ENCODE assay signal across 8 cellular contexts in the genomic region with DNA sequence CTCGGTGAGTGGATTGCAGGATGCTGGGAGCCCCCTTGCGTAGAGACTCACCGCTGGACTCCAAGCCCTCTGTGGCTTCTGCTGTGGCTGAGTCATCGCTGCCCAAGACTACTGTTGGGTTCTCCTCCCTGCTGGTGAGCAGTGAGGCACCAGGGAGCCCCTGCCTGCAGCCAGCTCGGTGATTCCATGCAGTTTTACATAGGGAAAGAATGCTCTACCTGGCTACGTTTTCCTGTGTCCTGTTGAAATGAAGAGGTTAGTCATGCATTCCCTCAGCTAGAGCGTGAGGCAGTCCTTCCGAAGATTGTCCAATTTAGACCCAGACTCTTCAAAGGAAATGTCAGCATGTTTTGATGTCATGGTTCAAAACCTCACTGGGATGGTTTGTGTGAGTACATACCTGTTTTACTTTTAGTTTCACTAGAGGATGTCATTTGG. TPM values are rescaled to one million over a fixed set of nuclear protein-coding genes. Genes with fewer than 3 reads are reported as not detected.
A peak's percentile ranks its signal among the peaks of the same experiment; 100 is the strongest.
DNase-seq lines count a peak whose midpoint lies in the region; ATAC-seq lines count a peak whose summit lies in the region.

No MANE protein-coding gene starts in this region.

- H3K36me3 ChIP-seq in mesendoderm (ENCODE audit: control insufficient read depth, insufficient read depth, low read length) = no peaks in the 10 kb centered on the region

- H3K27ac Mint-ChIP-seq in activated CD8-positive, alpha-beta memory T cell treated with anti-CD3 and anti-CD28 coated beads, Interleukin-2, amount 10 ng/mL, durations not matched to agents 7 days and 5 days = peak overlapping the region; percentile 91

- H3K18ac ChIP-seq in mesendoderm (ENCODE audit: low read length) = no peak overlapping the region

- peaks cover 69% of the 10 kb centered on the region for H3K4me1 Mint-ChIP-seq in activated CD8-positive, alpha-beta memory T cell treated with anti-CD3 and anti-CD28 coated beads, Interleukin-2, amount 10 ng/mL, durations not matched to agents 7 days and 5 days

- no peaks in the 10 kb centered on the region for H3K4me1 ChIP-seq in mesendoderm (ENCODE audit: control insufficient read depth, low read depth, low read length)

- no peak overlapping the region for H2AK5ac ChIP-seq in mesendoderm (ENCODE audit: low read length)

- no peak overlapping the region for H3K4ac ChIP-seq in mesendoderm (ENCODE audit: low read depth, low read length)

- H3K4me3 Mint-ChIP-seq in activated CD8-positive, alpha-beta memory T cell treated with anti-CD3 and anti-CD28 coated beads, Interleukin-2, amount 10 ng/mL, durations not matched to agents 7 days and 5 days = peak overlapping the region; percentile 75

- CTCF ChIA-PET in activated CD8-positive, alpha-beta memory T cell treated with anti-CD3 and anti-CD28 coated beads, Interleukin-2, amount 10 ng/mL, durations not matched to agents 7 days and 5 days (lab: Charles Lee) = interaction anchor here (1.0 kb wide), 1 partner anchor 30 kb away, joined by 3 read pairs; no protein-coding TSS in a partner anchor

- H3K27me3 ChIP-seq in mesendoderm (ENCODE audit: insufficient read depth, low read length, poor library complexity) = no peaks in the 10 kb centered on the region

- no peak overlapping the region for H2BK120ac ChIP-seq in mesendoderm (ENCODE audit: low read depth, low read length)

- H3K9ac ChIP-seq in mesendoderm (ENCODE audit: low read length) = no peak overlapping the region

- no peak overlapping the region for H3K23ac ChIP-seq in mesendoderm (ENCODE audit: low read length)

- ATAC-seq in GM18502 (IDR thresholded peaks at IDR 0.05; ENCODE audit: poor library complexity, unreplicated experiment) (peak; percentile 42), HG03439 (IDR thresholded peaks at IDR 0.05; ENCODE audit: unreplicated experiment) (peak; percentile 46), HG03097 (IDR thresholded peaks at IDR 0.05; ENCODE audit: low FRiP score, unreplicated experiment) (no peak), GM18873 (IDR thresholded peaks at IDR 0.05; ENCODE audit: low FRiP score, unreplicated experiment) (no peak)
- ATAC-seq in activated CD8-positive, alpha-beta memory T cell treated with anti-CD3 and anti-CD28 coated beads, Interleukin-2, amount 10 ng/mL, durations not matched to agents 7 days and 5 days = peak; percentile 78

- no peak overlapping the region for H3K56ac ChIP-seq in mesendoderm (ENCODE audit: low read length)

- H2BK5ac ChIP-seq in mesendoderm (ENCODE audit: low read length) = no peak overlapping the region

- WGBS in mesendoderm (ENCODE audit: extremely low coverage, insufficient coverage, low lambda C conversion rate) = no CpG with 5 or more reads among the region's 8 CpGs

- H3K27me3 Mint-ChIP-seq in activated CD8-positive, alpha-beta memory T cell treated with anti-CD3 and anti-CD28 coated beads, Interleukin-2, amount 10 ng/mL, durations not matched to agents 7 days and 5 days = no peaks in the 10 kb centered on the region

- no peak overlapping the region for H2BK15ac ChIP-seq in mesendoderm (replicated peaks; ENCODE audit: low read depth)

- peaks cover 15% of the 10 kb centered on the region for H3K36me3 Mint-ChIP-seq in activated CD8-positive, alpha-beta memory T cell treated with anti-CD3 and anti-CD28 coated beads, Interleukin-2, amount 10 ng/mL, durations not matched to agents 7 days and 5 days

- no peak overlapping the region for H3K4me2 ChIP-seq in mesendoderm (ENCODE audit: low read length)

- H3K4me3 ChIP-seq in mesendoderm (ENCODE audit: low read length) = no peak overlapping the region

- H3K9me3 Mint-ChIP-seq in activated CD8-positive, alpha-beta memory T cell treated with anti-CD3 and anti-CD28 coated beads, Interleukin-2, amount 10 ng/mL, durations not matched to agents 7 days and 5 days (ENCODE audit: low read depth) = no peaks in the 10 kb centered on the region

- H4K8ac ChIP-seq in mesendoderm (ENCODE audit: low read depth, low read length) = no peak overlapping the region

- H4K5ac ChIP-seq in mesendoderm (ENCODE audit: low read length) = no peak overlapping the region

- no peaks in the 10 kb centered on the region for H3K79me2 ChIP-seq in mesendoderm (ENCODE audit: control insufficient read depth, insufficient read depth, low read length)

- peak; percentile 85 for DNase-seq in activated CD8-positive, alpha-beta memory T cell treated with anti-CD3 and anti-CD28 coated beads, Interleukin-2, amount 10 ng/mL, durations not matched to agents 7 days and 5 days
- DNase-seq in mesendoderm (peak; percentile 72), NCI-H2171 (lab: John Stamatoyannopoulos, UW) (no peak), NCI-H187 treated with DMSO at 0.1 percent for 48 hours (lab: John Stamatoyannopoulos, UW) (no peak)

- H3K79me1 ChIP-seq in mesendoderm (ENCODE audit: low read length) = no peaks in the 10 kb centered on the region

- no peak overlapping the region for H3K27ac ChIP-seq in mesendoderm (ENCODE audit: low read depth, low read length)

RNA-seq across cellular contexts. Expression of gene TRAF3, which starts 28.2 kb away (rescaled TPM):
- total RNA-seq in activated CD8-positive, alpha-beta memory T cell treated with anti-CD3 and anti-CD28 coated beads, Interleukin-2, amount 10 ng/mL, durations not matched to agents 7 days and 5 days = 10 to 100 TPM; 49.5 to 78.1 TPM
- 5.2 TPM for polyA plus RNA-seq in mesendoderm (2013, experiment 1 of 2)
- polyA plus RNA-seq in mesendoderm (2013, experiment 2 of 2) = 5.6 TPM

Comparison
In these comparisons a context has a peak if more than half of its experiments do, and no peak if none do; other contexts are left out.
1. ATAC-seq: peak in GM18502 (single experiment), HG03439 (single experiment) and activated CD8-positive, alpha-beta memory T cell treated with anti-CD3 and anti-CD28 coated beads, Interleukin-2, amount 10 ng/mL, durations not matched to agents 7 days and 5 days (single experiment); none in HG03097 (single experiment) and GM18873 (single experiment).
2. DNase-seq: peak in activated CD8-positive, alpha-beta memory T cell treated with anti-CD3 and anti-CD28 coated beads, Interleukin-2, amount 10 ng/mL, durations not matched to agents 7 days and 5 days (single experiment) and mesendoderm (single experiment); none in NCI-H2171 (single experiment) and NCI-H187 treated with DMSO at 0.1 percent for 48 hours (single experiment).